ENCODE assay signal across 19 cellular contexts in genomic region chr13:79837741-79838450, GRCh38.
DNase-seq lines count a peak whose midpoint lies in the region; TF ChIP-seq lines count a peak whose summit lies in the region.
"Had no signal": no experiment of that assay in that cellular context is flagged by ENCODE, and none has a peak within 500 bp of the region (broad histone marks: within the 10 kb centered on the region; RNA-seq: fewer than 3 reads in every experiment).

No MANE protein-coding gene starts in this region.

- 0 out of 2 replicates have a peak, but pooled peaks cover 4% of the 10 kb centered on the region for H3F3A ChIP-seq in GM23248 (ENCODE audit: insufficient read depth)

- peak; percentile 40 for DNase-seq in GM23248
- peak; percentile 54 for DNase-seq in OCI-M1 (lab: John Stamatoyannopoulos, UW)
- DNase-seq in fibroblast of mammary gland (ENCODE audit: low read depth), result peak; percentile 30
- no peak for DNase-seq in progenitor cell of endocrine pancreas (ENCODE audit: low spot score, unreplicated experiment)
- no peak for DNase-seq in stimulated activated CD4-positive, alpha-beta T cell treated with anti-CD3 and anti-CD28 coated beads, Interleukin-4, amount 100 ng/mL, for 1 hour
- no peak for DNase-seq in hippocampal formation (lab: John Stamatoyannopoulos, UW)
- DNase-seq in activated naive CD8-positive, alpha-beta T cell treated with anti-CD3 and anti-CD28 coated beads for 36 hours, result no peak
- no peak for DNase-seq in stimulated activated naive CD4-positive, alpha-beta T cell (lab: John Stamatoyannopoulos, UW)
- DNase-seq: activated CD4-positive, alpha-beta T cell treated with anti-CD3 and anti-CD28 coated beads for 36 hours; activated T-cell treated with anti-CD3 and anti-CD28 coated beads, Interleukin-2, amount 50 U/mL, for 48 hours; anterior cingulate cortex; effector memory CD4-positive, alpha-beta T cell; heart right ventricle; lower lobe of right lung; NCI-H2029 treated with DMSO at 0.1 percent for 48 hours; occipital lobe; stimulated activated CD4-positive, alpha-beta T cell treated with anti-CD3 and anti-CD28 coated beads, Interleukin-15, amount 100 ng/mL, for 24 hours; T-helper 1 cell; tibial artery had no signal

- H3K4me1 ChIP-seq in GM23248 (ENCODE audit: insufficient read depth), result peaks cover 7% of the 10 kb centered on the region
- H3K4me1 ChIP-seq: lower lobe of right lung, tibial artery had no signal

- in situ Hi-C loops in GM23248 (cut with MboI), result no loop called here

- no peaks in the 10 kb centered on the region for H4K20me1 ChIP-seq in GM23248 (ENCODE audit: insufficient read depth)

- H3K27me3 ChIP-seq in GM23248 (replicated peaks; ENCODE audit: insufficient read depth), result no peaks in the 10 kb centered on the region
- H3K27me3 ChIP-seq: heart right ventricle, tibial artery had no signal

- no peaks in the 10 kb centered on the region for H3K27me3 Mint-ChIP-seq in progenitor cell of endocrine pancreas
- peaks cover 4% of the 10 kb centered on the region for H3K27me3 Mint-ChIP-seq in activated naive CD8-positive, alpha-beta T cell treated with anti-CD3 and anti-CD28 coated beads for 36 hours
- H3K27me3 Mint-ChIP-seq: activated CD4-positive, alpha-beta T cell treated with anti-CD3 and anti-CD28 coated beads for 36 hours had no signal

- no peak overlapping the region for H3K4me2 ChIP-seq in GM23248 (ENCODE audit: unreplicated experiment)

- H3K79me2 ChIP-seq in GM23248 (ENCODE audit: insufficient read depth), result no peaks in the 10 kb centered on the region

- no peaks in the 10 kb centered on the region for H3K36me3 ChIP-seq in GM23248 (ENCODE audit: low read depth)
- H3K36me3 ChIP-seq: heart right ventricle, lower lobe of right lung, tibial artery had no signal

- 51 to 55% methylated on average over 3 of the region's 3 CpGs for whole genome bisulfite sequencing in GM23248 (ENCODE audit: low coverage in 1 of 2, low lambda C conversion rate in 2 of 2, missing lambda C conversion rate in 2 of 2), 2 experiments

- H3K9me3 Mint-ChIP-seq in progenitor cell of endocrine pancreas (ENCODE audit: low read depth), result peaks cover 11% of the 10 kb centered on the region
- H3K9me3 Mint-ChIP-seq in activated naive CD8-positive, alpha-beta T cell treated with anti-CD3 and anti-CD28 coated beads for 36 hours, result peaks cover 5% of the 10 kb centered on the region

- H3K4me3 ChIP-seq in GM23248 (no peak overlapping the region), fibroblast of mammary gland (ENCODE audit: control insufficient read depth, low read depth, low read length) (no peak overlapping the region)
- H3K4me3 ChIP-seq: heart right ventricle, lower lobe of right lung, tibial artery had no signal

- no peak overlapping the region for H3K9ac ChIP-seq in GM23248

- H3K9me2 ChIP-seq in GM23248 (ENCODE audit: insufficient read depth), result no peaks in the 10 kb centered on the region

- peak overlapping the region; percentile 13 for H3K27ac Mint-ChIP-seq in progenitor cell of endocrine pancreas
- H3K27ac Mint-ChIP-seq in activated naive CD8-positive, alpha-beta T cell treated with anti-CD3 and anti-CD28 coated beads for 36 hours, result no peak overlapping the region
- H3K27ac Mint-ChIP-seq: activated CD4-positive, alpha-beta T cell treated with anti-CD3 and anti-CD28 coated beads for 36 hours had no signal

- H3K36me3 Mint-ChIP-seq in progenitor cell of endocrine pancreas (ENCODE audit: insufficient read depth), result peaks cover 8% of the 10 kb centered on the region
- no peaks in the 10 kb centered on the region for H3K36me3 Mint-ChIP-seq in activated naive CD8-positive, alpha-beta T cell treated with anti-CD3 and anti-CD28 coated beads for 36 hours

- H2AFZ ChIP-seq in GM23248, result no peak overlapping the region

- H3K4me3 Mint-ChIP-seq in progenitor cell of endocrine pancreas (ENCODE audit: low read depth), result no peak overlapping the region
- H3K4me3 Mint-ChIP-seq in activated naive CD8-positive, alpha-beta T cell treated with anti-CD3 and anti-CD28 coated beads for 36 hours, result no peak overlapping the region
- H3K4me3 Mint-ChIP-seq: activated CD4-positive, alpha-beta T cell treated with anti-CD3 and anti-CD28 coated beads for 36 hours had no signal

- no peak for TF ChIP-seq CTCF in fibroblast of mammary gland (conservative IDR thresholded peaks at IDR 0.05; ENCODE audit: control insufficient read depth, insufficient read depth, low read depth, low read length)
- TF ChIP-seq CTCF in progenitor cell of endocrine pancreas (IDR thresholded peaks at IDR 0.05; ENCODE audit: unreplicated experiment), result no peak

- H3K4me1 Mint-ChIP-seq in progenitor cell of endocrine pancreas (ENCODE audit: low read depth), result peaks cover 21% of the 10 kb centered on the region
- H3K4me1 Mint-ChIP-seq in activated naive CD8-positive, alpha-beta T cell treated with anti-CD3 and anti-CD28 coated beads for 36 hours, result no peaks in the 10 kb centered on the region
- H3K4me1 Mint-ChIP-seq: activated CD4-positive, alpha-beta T cell treated with anti-CD3 and anti-CD28 coated beads for 36 hours had no signal

- H3K27ac ChIP-seq in GM23248, result no peak overlapping the region
- H3K27ac ChIP-seq: heart right ventricle, lower lobe of right lung, tibial artery had no signal

- no peaks in the 10 kb centered on the region for H3K9me3 ChIP-seq in GM23248 (ENCODE audit: low read depth)
- H3K9me3 ChIP-seq: lower lobe of right lung, tibial artery had no signal

Comparison
In these comparisons a context has a peak if more than half of its experiments do, and no peak if none do; other contexts are left out.
1. DNase-seq: peak in GM23248 (single experiment), OCI-M1 (single experiment) and fibroblast of mammary gland (single experiment); none in progenitor cell of endocrine pancreas (single experiment), stimulated activated CD4-positive, alpha-beta T cell treated with anti-CD3 and anti-CD28 coated beads, Interleukin-4, amount 100 ng/mL, for 1 hour (single experiment), hippocampal formation (0 of 2), activated naive CD8-positive, alpha-beta T cell treated with anti-CD3 and anti-CD28 coated beads for 36 hours (single experiment) and stimulated activated naive CD4-positive, alpha-beta T cell (0 of 6).